ENCODE assay signal across 8 cellular contexts in genomic region chr16:785563-786535, GRCh38. TPM values are rescaled to one million over a fixed set of nuclear protein-coding genes. Genes with fewer than 3 reads are reported as not detected.
DNase-seq lines count a peak whose midpoint lies in the region; ATAC-seq lines count a peak whose summit lies in the region.

No MANE protein-coding gene starts in this region.

- H3K79me2 ChIP-seq in mesendoderm (ENCODE audit: control insufficient read depth, insufficient read depth, low read length): peaks cover 13% of the 10 kb centered on the region

- H3K9ac ChIP-seq in mesendoderm (ENCODE audit: low read length): no peak overlapping the region

- no peak overlapping the region for H3K27ac ChIP-seq in mesendoderm (ENCODE audit: low read depth, low read length)

- no peak overlapping the region for H2BK5ac ChIP-seq in mesendoderm (ENCODE audit: low read length)

- H4K5ac ChIP-seq in mesendoderm (ENCODE audit: low read length): no peak overlapping the region

- no peak overlapping the region for H3K4me2 ChIP-seq in mesendoderm (ENCODE audit: low read length)

- H3K23ac ChIP-seq in mesendoderm (ENCODE audit: low read length): no peak overlapping the region

- H2BK15ac ChIP-seq in mesendoderm (replicated peaks; ENCODE audit: low read depth): no peak overlapping the region

- H2AK5ac ChIP-seq in mesendoderm (ENCODE audit: low read length): no peak overlapping the region

- no peak overlapping the region for H3K18ac ChIP-seq in mesendoderm (ENCODE audit: low read length)

- H3K56ac ChIP-seq in mesendoderm (ENCODE audit: low read length): peak overlapping the region; percentile 7

- H2BK120ac ChIP-seq in mesendoderm (ENCODE audit: low read depth, low read length): no peak overlapping the region

- H3K4me3 ChIP-seq in mesendoderm (ENCODE audit: low read length): no peak overlapping the region

- peaks cover 12% of the 10 kb centered on the region for H3K79me1 ChIP-seq in mesendoderm (ENCODE audit: low read length)

- ATAC-seq in HG03521 (IDR thresholded peaks at IDR 0.05; ENCODE audit: unreplicated experiment): no peak

- peaks cover 4% of the 10 kb centered on the region for H3K36me3 ChIP-seq in mesendoderm (ENCODE audit: control insufficient read depth, insufficient read depth, low read length)

- no CpG with 5 or more reads among the region's 58 CpGs for WGBS in mesendoderm (ENCODE audit: extremely low coverage, insufficient coverage, low lambda C conversion rate)

- DNase-seq in DMS53 (lab: John Stamatoyannopoulos, UW) (peak; percentile 84), NCI-H1092 (lab: John Stamatoyannopoulos, UW) (peak; percentile 21), mesendoderm (peak; percentile 74), H4 (ENCODE audit: low spot score) (no peak)
- peak; percentile 90 for DNase-seq in activated CD8-positive, alpha-beta memory T cell treated with anti-CD3 and anti-CD28 coated beads for 24 hours
- peak; percentile 67 for DNase-seq in effector CD4-positive, alpha-beta T cell
- peak; percentile 63 for DNase-seq in stimulated activated CD8-positive, alpha-beta memory T cell treated with anti-CD3 and anti-CD28 coated beads, Interleukin-4, amount 100 ng/mL, for 24 hours (ENCODE audit: low read depth)

- no peak overlapping the region for H4K8ac ChIP-seq in mesendoderm (ENCODE audit: low read depth, low read length)

- H3K27me3 ChIP-seq in mesendoderm (ENCODE audit: insufficient read depth, low read length, poor library complexity): no peaks in the 10 kb centered on the region

- no peak overlapping the region for H3K4ac ChIP-seq in mesendoderm (ENCODE audit: low read depth, low read length)

- H3K4me1 ChIP-seq in mesendoderm (ENCODE audit: control insufficient read depth, low read depth, low read length): no peaks in the 10 kb centered on the region

RNA-seq across cellular contexts. Expression of gene RPUSD1, which starts 2.3 kb away (rescaled TPM):
- 24.9 TPM for polyA plus RNA-seq in mesendoderm (2013, experiment 1 of 2)
- 26.7 TPM for polyA plus RNA-seq in mesendoderm (2013, experiment 2 of 2)
- 18.6 and 19.6 TPM in 2 replicates for total RNA-seq in H4 (2014; rRNA removed; shearing (Covaris generic))

RNA-seq across cellular contexts. Expression of gene CHTF18, which starts 2.6 kb away (rescaled TPM):
- polyA plus RNA-seq in mesendoderm (2013, experiment 1 of 2): 50.9 TPM
- polyA plus RNA-seq in mesendoderm (2013, experiment 2 of 2): 47.4 TPM
- 6.1 and 7.9 TPM in 2 replicates for total RNA-seq in H4 (2014; rRNA removed; shearing (Covaris generic))

RNA-seq across cellular contexts. Expression of gene GNG13, which starts 14.7 kb away (rescaled TPM):
- polyA plus RNA-seq in mesendoderm (2013, experiment 1 of 2): 0.13 TPM
- 0.13 TPM for polyA plus RNA-seq in mesendoderm (2013, experiment 2 of 2)
- not detected in 2 replicates for total RNA-seq in H4 (2014; rRNA removed; shearing (Covaris generic))

RNA-seq across cellular contexts. Expression of gene MSLN, which starts 25.3 kb away (rescaled TPM):
- 0.07 TPM for polyA plus RNA-seq in mesendoderm (2013, experiment 1 of 2)
- polyA plus RNA-seq in mesendoderm (2013, experiment 2 of 2): 0.03 TPM
- total RNA-seq in H4 (2014; rRNA removed; shearing (Covaris generic)): not detected in 2 replicates

RNA-seq across cellular contexts. Expression of gene CIAO3, which starts 45.1 kb away (rescaled TPM):
- polyA plus RNA-seq in mesendoderm (2013, experiment 1 of 2): 10.0 TPM
- 9.5 TPM for polyA plus RNA-seq in mesendoderm (2013, experiment 2 of 2)
- 15.0 and 18.5 TPM in 2 replicates for total RNA-seq in H4 (2014; rRNA removed; shearing (Covaris generic))
